ENCODE assay signal across 26 cellular contexts in the genomic region with DNA sequence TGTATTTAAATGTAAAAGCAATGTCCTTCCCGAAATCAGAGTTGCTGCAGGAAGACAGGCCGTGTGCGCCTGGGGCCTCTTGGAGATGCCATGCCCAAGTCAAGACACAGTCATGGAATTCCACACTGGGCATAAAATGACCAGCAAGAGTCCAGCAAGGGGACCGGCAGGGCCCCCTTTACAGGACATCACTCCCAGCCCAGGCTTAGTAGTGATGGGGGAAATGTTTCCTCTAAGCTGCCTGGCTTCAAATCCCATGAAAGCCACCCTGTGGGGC. TPM values are rescaled to one million over a fixed set of nuclear protein-coding genes. Genes with fewer than 3 reads are reported as not detected.
DNase-seq lines count a peak whose midpoint lies in the region; ATAC-seq, FAIRE-seq and TF ChIP-seq lines count a peak whose summit lies in the region.
"Had no signal": no experiment of that assay in that cellular context is flagged by ENCODE, and none has a peak within 500 bp of the region (broad histone marks: within the 10 kb centered on the region; RNA-seq: fewer than 3 reads in every experiment).

No MANE protein-coding gene starts in this region.

- no peaks in the 10 kb centered on the region for H3K9me3 Mint-ChIP-seq in MCF 10A (ENCODE audit: unreplicated experiment)
- H3K9me3 Mint-ChIP-seq in progenitor cell of endocrine pancreas (ENCODE audit: low read depth) = peaks cover 4% of the 10 kb centered on the region
- H3K9me3 Mint-ChIP-seq: dendritic cell treated with granulocyte-macrophage colony-stimulating factor and Interleukin-4, amounts not matched to agents 40 ng/mL and 50 ng/mL, for 4 days; natural killer cell treated with Interleukin-12 subunit alpha and Interleukin-12 subunit beta and Interleukin-15 and Interleukin-18, amount 100 ng/mL, for 72 hours had no signal

- H3K27ac Mint-ChIP-seq in MCF 10A (ENCODE audit: low read depth, unreplicated experiment) (no peak overlapping the region), progenitor cell of endocrine pancreas (no peak overlapping the region)
- H3K27ac Mint-ChIP-seq: CD4-positive, CD25-positive, alpha-beta regulatory T cell; natural killer cell treated with Interleukin-12 subunit alpha and Interleukin-12 subunit beta and Interleukin-15 and Interleukin-18, amount 100 ng/mL, for 72 hours had no signal

- H3K9me2 ChIP-seq in PC-9 (ENCODE audit: insufficient read depth) = no peaks in the 10 kb centered on the region

- H3K4me1 Mint-ChIP-seq in MCF 10A (ENCODE audit: insufficient read depth, unreplicated experiment) (peaks cover 19% of the 10 kb centered on the region), progenitor cell of endocrine pancreas (ENCODE audit: low read depth) (peaks cover 2% of the 10 kb centered on the region)

- H3K36me3 Mint-ChIP-seq in MCF 10A (ENCODE audit: insufficient read depth, unreplicated experiment) (no peaks in the 10 kb centered on the region), progenitor cell of endocrine pancreas (ENCODE audit: insufficient read depth) (no peaks in the 10 kb centered on the region)
- H3K36me3 Mint-ChIP-seq: CD4-positive, CD25-positive, alpha-beta regulatory T cell; natural killer cell treated with Interleukin-12 subunit alpha and Interleukin-12 subunit beta and Interleukin-15 and Interleukin-18, amount 100 ng/mL, for 72 hours had no signal

- no peak for TF ChIP-seq CTCF in MCF 10A (IDR thresholded peaks at IDR 0.05; ENCODE audit: unreplicated experiment)
- no peak for TF ChIP-seq CTCF in breast epithelium (IDR thresholded peaks at IDR 0.05)
- TF ChIP-seq CTCF in PC-9 (conservative IDR thresholded peaks at IDR 0.05) = no peak
- TF ChIP-seq CTCF in progenitor cell of endocrine pancreas (IDR thresholded peaks at IDR 0.05; ENCODE audit: unreplicated experiment) = no peak

- H3K27ac ChIP-seq in breast epithelium (peak overlapping the region in 1 of 2 donors; percentile 94), PC-9 (no peak overlapping the region), esophagus (ENCODE audit: low read depth in 2 of 2, low read length in 1 of 2) (peak overlapping the region; percentile 1 to 24)
- H3K27ac ChIP-seq: parathyroid adenoma had no signal

- no peak overlapping the region for H3K4me3 ChIP-seq in breast epithelium
- H3K4me3 ChIP-seq in PC-9 = no peak overlapping the region
- H3K4me3 ChIP-seq in esophagus (ENCODE audit: low read depth in 1 of 2, low read length in 2 of 2) = no peak overlapping the region
- H3K4me3 ChIP-seq: lung had no signal

- H3K79me2 ChIP-seq in PC-9 (ENCODE audit: low read depth) = no peaks in the 10 kb centered on the region
- H3K79me2 ChIP-seq: parathyroid adenoma had no signal

- peaks cover 11% of the 10 kb centered on the region for H3F3A ChIP-seq in PC-9 (ENCODE audit: insufficient read depth, low read depth)

- intact Hi-C loops in MCF 10A (cut with micrococcal nuclease) = no loop called here
- intact Hi-C loops in breast epithelium (cut with DNase I; ENCODE audit: low total_unique reads) = no loop called here
- intact Hi-C loops in PC-9 (cut with micrococcal nuclease; ENCODE audit: unreplicated experiment) = loop anchor here (2.0 to 5.0 kb wide), 2 partner anchors 78 to 141 kb away; a partner anchor contains a TSS

- H3K9me3 ChIP-seq in breast epithelium (no peaks in the 10 kb centered on the region), PC-9 (ENCODE audit: insufficient read depth, low read depth) (no peaks in the 10 kb centered on the region), esophagus (ENCODE audit: control insufficient read depth in 2 of 2, insufficient read depth in 1 of 2, low read depth in 1 of 2, low read length in 1 of 2) (peaks cover 0 to 6% of the 10 kb centered on the region in 2 donors)

- no peak for ATAC-seq in GM19455 (IDR thresholded peaks at IDR 0.05; ENCODE audit: unreplicated experiment)
- ATAC-seq: natural killer cell treated with Interleukin-12 subunit alpha and Interleukin-12 subunit beta and Interleukin-15 and Interleukin-18, amount 100 ng/mL, for 72 hours; stimulated activated naive CD8-positive, alpha-beta T cell treated with anti-CD3 and anti-CD28 coated beads, Interleukin-15, Interleukin-2, amounts not matched to agents 100 U/mL and 50 U/mL, for 24 hours had no signal

- WGBS in esophagus, 2 donors = 49 to 59% methylated on average over 4 of the region's 4 CpGs

- H3K4me1 ChIP-seq in breast epithelium = peaks cover 0 to 6% of the 10 kb centered on the region in 2 donors
- H3K4me1 ChIP-seq in PC-9 (replicated peaks; ENCODE audit: insufficient read depth) = peaks cover 16% of the 10 kb centered on the region
- peaks cover 2 to 20% of the 10 kb centered on the region in 2 donors for H3K4me1 ChIP-seq in esophagus (ENCODE audit: control insufficient read depth in 2 of 2, insufficient read depth in 2 of 2, low read length in 1 of 2)
- H3K4me1 ChIP-seq: parathyroid adenoma had no signal

- DNase-seq in MCF 10A (ENCODE audit: unreplicated experiment) = peak; percentile 6
- DNase-seq in breast epithelium (ENCODE audit: low spot score in 2 of 2) = no peak
- DNase-seq in PC-9 = no peak
- DNase-seq in progenitor cell of endocrine pancreas (ENCODE audit: low spot score, unreplicated experiment) = no peak
- no peak for DNase-seq in H54 (ENCODE audit: insufficient read length, low spot score)
- no peak for DNase-seq in activated CD4-positive, CD25-positive, alpha-beta regulatory T cell (lab: John Stamatoyannopoulos, UW)
- DNase-seq: 8988T; activated CD4-positive, alpha-beta T cell treated with anti-CD3 and anti-CD28 coated beads, Interleukin-2, amount 50 U/mL, for 48 hours; activated naive CD4-positive, alpha-beta T cell; CD4-positive, CD25-positive, alpha-beta regulatory T cell; DMS79 treated with DMSO at 0.1 percent for 48 hours; GDM1; NCI-H146; NCI-H446 treated with DMSO at 0.1 percent for 48 hours; NCI-H82; stimulated activated CD4-positive, alpha-beta T cell treated with anti-CD3 and anti-CD28 coated beads, Interleukin-2, amount 100 ng/mL, for 24 hours; stimulated activated naive CD8-positive, alpha-beta T cell treated with anti-CD3 and anti-CD28 coated beads, Interleukin-15, Interleukin-2, amounts not matched to agents 100 U/mL and 50 U/mL, for 24 hours had no signal

- BruUV-seq in MCF 10A (replicated peaks; lab: Mats Ljungman, UMichigan) = no TSS peak
- no TSS peak for BruUV-seq in PC-9 (replicated peaks; lab: Mats Ljungman, UMichigan)

- no peak overlapping the region for H3K4me3 Mint-ChIP-seq in MCF 10A (ENCODE audit: unreplicated experiment)
- H3K4me3 Mint-ChIP-seq in progenitor cell of endocrine pancreas (ENCODE audit: low read depth) = peak overlapping the region; percentile 46
- H3K4me3 Mint-ChIP-seq: natural killer cell treated with Interleukin-12 subunit alpha and Interleukin-12 subunit beta and Interleukin-15 and Interleukin-18, amount 100 ng/mL, for 72 hours had no signal

- H3K27me3 ChIP-seq in breast epithelium (no peaks in the 10 kb centered on the region), PC-9 (ENCODE audit: insufficient read depth, low read depth) (no peaks in the 10 kb centered on the region), esophagus (ENCODE audit: control insufficient read depth in 1 of 2, insufficient read depth in 2 of 2, low read length in 2 of 2) (no peaks in the 10 kb centered on the region)

- CTCF ChIA-PET in MCF 10A (lab: Yijun Ruan, JAX) = no interaction called here
- CTCF ChIA-PET in PC-9 (lab: Charles Lee) = interaction anchor here (0.8 kb wide), 1 partner anchor 54 kb away, joined by 5 read pairs; no protein-coding TSS in a partner anchor

- no peak for FAIRE-seq in H54 (lab: Jason Lieb, UNC)
- FAIRE-seq: frontal cortex, urothelium cell line had no signal

- H3K36me3 ChIP-seq in breast epithelium (no peaks in the 10 kb centered on the region), PC-9 (ENCODE audit: low read depth) (no peaks in the 10 kb centered on the region), esophagus (ENCODE audit: control insufficient read depth in 2 of 2, insufficient read depth in 2 of 2, low read length in 1 of 2) (no peaks in the 10 kb centered on the region)

- H2AFZ ChIP-seq in PC-9 = no peak overlapping the region

- no peaks in the 10 kb centered on the region for H4K20me1 ChIP-seq in PC-9 (ENCODE audit: insufficient read depth)

- peak overlapping the region; percentile 43; the same call in 1 of the 2 replicates for H3K4me2 ChIP-seq in PC-9

- TF ChIP-seq POLR2A in breast epithelium (IDR thresholded peaks at IDR 0.05) = no peak
- TF ChIP-seq POLR2A in H54 (IDR thresholded peaks at IDR 0.05; ENCODE audit: low read depth, low read length) = no peak

- H3K27me3 Mint-ChIP-seq in MCF 10A (ENCODE audit: insufficient read depth, unreplicated experiment) = no peaks in the 10 kb centered on the region
- peaks cover 63% of the 10 kb centered on the region for H3K27me3 Mint-ChIP-seq in progenitor cell of endocrine pancreas

- POLR2A ChIA-PET in MCF 10A (lab: Yijun Ruan, JAX) (interaction anchor here (0.6 to 1.1 kb wide), 7 partner anchors 8 to 724 kb away, joined by 3 read pairs; no protein-coding TSS in a partner anchor), PC-9 (lab: Charles Lee; ENCODE audit: unreplicated experiment) (interaction anchor here (0.6 kb wide), 1 partner anchor 141 kb away, joined by 4 read pairs; no protein-coding TSS in a partner anchor)

RNA-seq across cellular contexts. Expression of a gene that starts 1.9 kb away (rescaled TPM):
- total RNA-seq in MCF 10A (2022) (0.07 TPM in 2 replicates), breast epithelium (1 to 10 TPM; 1.2 to 3.2 (median 1.6) TPM), PC-9 (2021) (1.1 and 1.4 TPM in 2 replicates), progenitor cell of endocrine pancreas (0.07 TPM in 1 of 2 replicates, not detected in the other)
- 1 to 10 TPM in 1 of 2 donors, under 1 TPM in 1; 0.92 to 2.2 TPM for polyA plus RNA-seq in esophagus
- total RNA-seq: T-helper 1 cell treated with Interleukin-12 subunit alpha and Interleukin-12 subunit beta and Interleukin-4 antibody, amounts not matched to agents 30 ng/mL and 1 ng/mL, for 36 hours had no signal
- polyA plus RNA-seq: CD4-positive, CD25-positive, alpha-beta regulatory T cell had no signal
